ENCODE assay signal across 19 cellular contexts in the genomic region with DNA sequence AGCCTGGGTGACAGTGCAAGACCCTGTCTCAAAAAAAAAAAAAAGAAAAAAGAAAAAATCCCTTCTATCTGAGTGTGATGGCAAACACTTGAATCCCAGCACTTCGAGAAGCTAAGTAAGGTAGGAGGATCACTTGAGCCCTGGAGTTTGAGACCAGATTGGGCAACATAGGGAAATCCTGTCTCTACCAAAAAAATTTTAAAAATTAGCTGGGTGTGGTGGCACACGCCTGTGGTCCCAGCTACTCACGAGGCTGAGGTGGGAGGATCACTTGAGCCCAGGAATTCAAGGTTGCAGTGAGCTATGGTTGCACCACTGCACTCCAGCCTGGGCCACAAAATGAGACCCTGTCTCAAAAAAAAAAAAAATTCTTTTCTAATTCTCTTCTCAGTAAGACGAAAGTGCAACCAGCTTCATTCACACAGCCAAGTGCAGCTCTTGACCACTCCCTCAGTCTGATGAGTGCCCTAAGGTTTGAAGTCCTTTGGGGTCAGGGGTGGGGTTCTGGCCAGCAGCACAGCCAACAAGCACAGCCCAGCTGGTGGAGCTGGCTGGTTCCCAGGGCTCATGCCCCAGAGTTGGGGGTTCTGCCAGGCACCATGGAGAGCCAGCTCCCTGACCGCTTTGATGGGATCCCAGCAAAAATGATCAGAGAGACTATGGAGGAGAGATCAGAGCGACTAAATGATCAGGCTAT. TPM values are rescaled to one million over a fixed set of nuclear protein-coding genes. Genes with fewer than 3 reads are reported as not detected.
A peak's percentile ranks its signal among the peaks of the same experiment; 100 is the strongest.
DNase-seq lines count a peak whose midpoint lies in the region; ATAC-seq and TF ChIP-seq lines count a peak whose summit lies in the region.
"Had no signal": no experiment of that assay in that cellular context is flagged by ENCODE, and none has a peak within 500 bp of the region (broad histone marks: within the 10 kb centered on the region; RNA-seq: fewer than 3 reads in every experiment).

No MANE protein-coding gene starts in this region.

- no peaks in the 10 kb centered on the region for H3K9me3 Mint-ChIP-seq in stimulated activated naive B cell treated with anti-CD40 and anti-IgM and Interleukin-4, amounts not matched to agents 10 μg/mL and 1 μg/mL and 100 μg/mL, for 72 hours
- H3K9me3 Mint-ChIP-seq: naive thymus-derived CD4-positive, alpha-beta T cell had no signal

- peak overlapping the region; percentile 34 for H3K27ac Mint-ChIP-seq in stimulated activated naive B cell treated with anti-CD40 and anti-IgM and Interleukin-4, amounts not matched to agents 10 μg/mL and 1 μg/mL and 100 μg/mL, for 72 hours
- H3K27ac Mint-ChIP-seq: naive thymus-derived CD4-positive, alpha-beta T cell had no signal

- H3K36me3 ChIP-seq in Karpas-422 (ENCODE audit: insufficient read depth, low read length) (no peaks in the 10 kb centered on the region), mucosa of descending colon (ENCODE audit: low read depth) (no peaks in the 10 kb centered on the region)

- TF ChIP-seq CTCF in RWPE1 (conservative IDR thresholded peaks at IDR 0.05; ENCODE audit: low read depth) = no peak
- no peak for TF ChIP-seq CTCF in mucosa of descending colon (IDR thresholded peaks at IDR 0.05)
- TF ChIP-seq CTCF in GM20000 (IDR thresholded peaks at IDR 0.05; ENCODE audit: extremely low read depth, missing control alignments) = no peak

- H3K9ac ChIP-seq in Karpas-422 (ENCODE audit: low read length) = no peak overlapping the region

- peak; percentile 78 for ATAC-seq in mucosa of descending colon
- ATAC-seq in stimulated activated naive B cell treated with anti-CD40 and anti-IgM and Interleukin-4, amounts not matched to agents 10 μg/mL and 1 μg/mL and 100 μg/mL, for 72 hours (replicated peaks) = no peak
- ATAC-seq: activated CD4-positive, CD25-positive, alpha-beta regulatory T cell treated with anti-CD3 and anti-CD28 coated beads, Interleukin-2, amount 50 U/mL, for 24 hours; naive thymus-derived CD4-positive, alpha-beta T cell had no signal

- H3K27ac ChIP-seq in Karpas-422 (ENCODE audit: low read length) (no peak overlapping the region), RWPE1 (peak overlapping the region; percentile 71)

- H3K4me1 ChIP-seq in Karpas-422 (ENCODE audit: low read length) (peaks cover 29% of the 10 kb centered on the region), mucosa of descending colon (ENCODE audit: low read depth) (no peaks in the 10 kb centered on the region)

- H3K9me3 ChIP-seq in Karpas-422 (ENCODE audit: low read length) = no peaks in the 10 kb centered on the region
- H3K9me3 ChIP-seq in mucosa of descending colon = no peaks in the 10 kb centered on the region

- peaks cover 25 to 35% of the 10 kb centered on the region in 2 donors for H3K4me1 Mint-ChIP-seq in stimulated activated naive B cell treated with anti-CD40 and anti-IgM and Interleukin-4, amounts not matched to agents 10 μg/mL and 1 μg/mL and 100 μg/mL, for 72 hours

- H3K9me2 ChIP-seq in Karpas-422 (replicated peaks; ENCODE audit: insufficient read depth, low read length) = no peaks in the 10 kb centered on the region

- H3K27me3 ChIP-seq in Karpas-422 (ENCODE audit: low read length) = no peaks in the 10 kb centered on the region
- H3K27me3 ChIP-seq: dorsolateral prefrontal cortex had no signal

- DNase-seq in Karpas-422 (peak; percentile 37), RWPE1 (ENCODE audit: low spot score) (no peak), mucosa of descending colon (no peak), NCI-H510A (lab: John Stamatoyannopoulos, UW) (no peak), GM20000 (ENCODE audit: low spot score) (no peak), NCI-H187 (lab: John Stamatoyannopoulos, UW) (no peak)
- DNase-seq in stimulated activated naive B cell treated with anti-CD40 and anti-IgM and Interleukin-4, amounts not matched to agents 10 μg/mL and 1 μg/mL and 100 μg/mL, for 72 hours = no peak
- DNase-seq in effector CD4-positive, alpha-beta T cell = no peak
- DNase-seq: GOT3; MV-4-11; naive thymus-derived CD4-positive, alpha-beta T cell; NCI-H2029 had no signal

- H3K4me3 Mint-ChIP-seq in stimulated activated naive B cell treated with anti-CD40 and anti-IgM and Interleukin-4, amounts not matched to agents 10 μg/mL and 1 μg/mL and 100 μg/mL, for 72 hours = no peak overlapping the region
- H3K4me3 Mint-ChIP-seq: naive thymus-derived CD4-positive, alpha-beta T cell had no signal

- H3K4me2 ChIP-seq in Karpas-422 (ENCODE audit: low read depth, low read length, poor library complexity, severe bottlenecking) = peak overlapping the region; percentile 64

- CTCF ChIA-PET in RWPE1 (lab: Yijun Ruan, JAX) = interaction anchor here (0.7 kb wide), 1 partner anchor 532 kb away, joined by 3 read pairs; no protein-coding TSS in a partner anchor

- H3K79me2 ChIP-seq in Karpas-422 (ENCODE audit: low read length) = no peaks in the 10 kb centered on the region

- intact Hi-C loops in mucosa of descending colon (cut with DNase I, micrococcal nuclease) = no loop called here

- peaks cover 3 to 5% of the 10 kb centered on the region in 2 donors for H3K36me3 Mint-ChIP-seq in stimulated activated naive B cell treated with anti-CD40 and anti-IgM and Interleukin-4, amounts not matched to agents 10 μg/mL and 1 μg/mL and 100 μg/mL, for 72 hours
- H3K36me3 Mint-ChIP-seq: naive thymus-derived CD4-positive, alpha-beta T cell had no signal

- H3K4me3 ChIP-seq in Karpas-422 (ENCODE audit: low read length) (no peak overlapping the region), mucosa of descending colon (no peak overlapping the region)

- H2AFZ ChIP-seq in Karpas-422 (ENCODE audit: low read length) = no peak overlapping the region

- POLR2A ChIA-PET in RWPE1 (lab: Yijun Ruan, JAX; ENCODE audit: low non-redundant PET) = no interaction called here

- H3K27me3 Mint-ChIP-seq in stimulated activated naive B cell treated with anti-CD40 and anti-IgM and Interleukin-4, amounts not matched to agents 10 μg/mL and 1 μg/mL and 100 μg/mL, for 72 hours = peaks cover 0 to 4% of the 10 kb centered on the region in 2 donors
- H3K27me3 Mint-ChIP-seq: B cell had no signal

- no peaks in the 10 kb centered on the region for H4K20me1 ChIP-seq in Karpas-422 (ENCODE audit: insufficient read depth, low read depth, low read length)

RNA-seq across cellular contexts. Expression of a gene that starts 8.0 kb away (rescaled TPM):
- 0.07 and 0.22 TPM in 2 replicates for total RNA-seq in Karpas-422 (2014; rRNA removed; shearing (Covaris generic); ENCODE audit: low replicate concordance)
- total RNA-seq in mucosa of descending colon = 10 to 100 TPM in 1 of 3 donors, 1 to 10 TPM in 2; 4.4 to 34.5 (median 7.8) TPM
- total RNA-seq: epithelial cell of proximal tubule, NCI-H460 had no signal

RNA-seq across cellular contexts. Expression of a gene that starts 35.2 kb away (rescaled TPM):
- total RNA-seq in Karpas-422 (2014; rRNA removed; shearing (Covaris generic); ENCODE audit: low replicate concordance) = not detected in 2 replicates
- total RNA-seq in mucosa of descending colon = not detected
- total RNA-seq: B cell; epithelial cell of proximal tubule; liver; naive thymus-derived CD4-positive, alpha-beta T cell; NCI-H460; SK-MEL-5 had no signal
